15 cellular contexts compared by ENCODE assay signal in the genomic region with DNA sequence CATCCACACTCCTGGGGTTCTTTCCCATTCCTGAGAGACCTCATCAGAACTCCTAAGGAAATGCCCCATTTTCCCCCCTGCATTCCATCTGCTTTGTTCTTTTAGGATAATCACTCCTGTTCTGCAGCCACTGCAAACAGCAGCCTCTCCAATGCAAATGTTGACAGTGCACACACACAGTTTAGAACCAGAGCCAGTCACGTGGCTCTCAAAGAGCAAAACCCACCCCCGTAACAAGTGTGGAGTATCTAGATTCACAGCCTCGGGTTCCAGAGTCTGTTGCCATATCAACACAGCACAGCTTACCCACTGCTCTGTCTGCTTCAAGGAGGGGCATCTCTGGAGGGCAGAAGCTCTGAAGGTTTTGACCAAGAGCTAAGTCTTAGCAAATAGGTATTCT.
"Had no signal": no experiment of that assay in that cellular context is flagged by ENCODE, and none has a peak within 500 bp of the region (broad histone marks: within the 10 kb centered on the region; RNA-seq: fewer than 3 reads in every experiment).

No MANE protein-coding gene starts in this region.

- H3K9me3 ChIP-seq: mucosa of descending colon, tibial nerve, vagina had no signal

- H3K27me3 ChIP-seq: foreskin keratinocyte, tibial nerve, vagina had no signal

- ATAC-seq: foreskin keratinocyte; left colon; mucosa of descending colon; naive thymus-derived CD4-positive, alpha-beta T cell had no signal

- H3K4me1 ChIP-seq: foreskin keratinocyte, tibial nerve, vagina had no signal

- H3K36me3 ChIP-seq: vagina had no signal

- H3K27ac ChIP-seq: foreskin keratinocyte, tibial nerve, vagina had no signal

- H3K4me3 ChIP-seq: mucosa of descending colon, tibial nerve, vagina had no signal

- DNase-seq: activated CD4-positive, alpha-beta T cell treated with anti-CD3 and anti-CD28 coated beads, Interleukin-2, amount 10 ng/mL, durations not matched to agents 7 days and 5 days; activated CD4-positive, CD25-positive, alpha-beta regulatory T cell; activated naive CD4-positive, alpha-beta T cell; cortex of kidney; effector CD8-positive, alpha-beta T cell; foreskin keratinocyte; glutamatergic neuron; left colon; mucosa of descending colon; naive thymus-derived CD4-positive, alpha-beta T cell; stimulated activated CD4-positive, alpha-beta T cell treated with anti-CD3 and anti-CD28 coated beads, Interleukin-15, amount 100 ng/mL, for 24 hours; stimulated activated CD4-positive, alpha-beta T cell treated with anti-CD3 and anti-CD28 coated beads, Interleukin-4, amount 100 ng/mL, for 1 hour; stimulated activated naive CD4-positive, alpha-beta T cell had no signal
